Comparison of ENCODE assay signal across 39 cellular contexts in the genomic region with DNA sequence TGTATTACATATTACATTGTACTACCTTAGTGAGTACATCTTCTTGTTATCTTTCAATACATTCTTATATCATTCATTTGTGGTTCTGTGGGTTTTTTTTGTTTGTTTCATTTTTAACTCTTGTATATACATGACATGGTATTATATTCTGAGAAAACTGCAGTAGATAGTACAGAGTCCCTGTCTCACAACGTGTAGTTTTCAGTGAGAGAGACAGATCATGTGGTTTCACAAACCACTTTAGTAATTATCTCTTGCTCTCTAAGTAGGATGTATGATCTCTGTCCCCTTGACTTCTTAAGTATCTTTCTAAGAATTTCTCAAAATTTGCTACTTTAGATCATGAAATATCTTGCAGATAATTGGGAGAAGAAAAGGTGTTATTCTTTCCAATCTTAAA.
"Had no signal": no experiment of that assay in that cellular context is flagged by ENCODE, and none has a peak within 500 bp of the region (broad histone marks: within the 10 kb centered on the region; RNA-seq: fewer than 3 reads in every experiment).

No MANE protein-coding gene starts in this region.

- H3K36me3 ChIP-seq: adrenal gland, ascending aorta, brain microvascular endothelial cell, breast epithelium, cardiac muscle cell had no signal

- FAIRE-seq: astrocyte, bronchial epithelial cell had no signal

- H3K27me3 Mint-ChIP-seq: activated naive CD4-positive, alpha-beta T cell treated with anti-CD3 and anti-CD28 coated beads, Interleukin-2, amount 10 ng/mL, durations not matched to agents 7 days and 5 days; activated naive CD4-positive, alpha-beta T cell treated with anti-CD3 and anti-CD28 coated beads, Interleukin-2, amount 50 U/mL, for 24 hours; activated naive CD8-positive, alpha-beta T cell; activated naive CD8-positive, alpha-beta T cell treated with anti-CD3 and anti-CD28 coated beads for 36 hours; activated naive CD8-positive, alpha-beta T cell treated with anti-CD3 and anti-CD28 coated beads, Interleukin-2, amount 10 ng/mL, durations not matched to agents 7 days and 5 days; activated naive CD8-positive, alpha-beta T cell treated with anti-CD3 and anti-CD28 coated beads, Interleukin-2, amount 50 U/mL, for 24 hours; activated T-cell treated with anti-CD3 and anti-CD28 coated beads, Interleukin-2, amount 50 U/mL, for 24 hours; activated T-helper 17 cell treated with anti-CD3 and anti-CD28 coated beads, Interleukin-2, amount 50 U/mL, for 72 hours; brain; central memory CD8-positive, alpha-beta T cell had no signal

- H3K36me3 Mint-ChIP-seq: activated naive CD4-positive, alpha-beta T cell treated with anti-CD3 and anti-CD28 coated beads, Interleukin-2, amount 10 ng/mL, durations not matched to agents 7 days and 5 days; activated naive CD4-positive, alpha-beta T cell treated with anti-CD3 and anti-CD28 coated beads, Interleukin-2, amount 50 U/mL, for 24 hours; activated naive CD4-positive, alpha-beta T cell treated with anti-CD3 and anti-CD28 coated beads, Interleukin-2, amount 50 U/mL, for 72 hours; activated naive CD8-positive, alpha-beta T cell; activated naive CD8-positive, alpha-beta T cell treated with anti-CD3 and anti-CD28 coated beads for 36 hours; activated naive CD8-positive, alpha-beta T cell treated with anti-CD3 and anti-CD28 coated beads, Interleukin-2, amount 10 ng/mL, durations not matched to agents 7 days and 5 days; brain had no signal

- ATAC-seq: activated naive CD4-positive, alpha-beta T cell treated with anti-CD3 and anti-CD28 coated beads, Interleukin-2, amount 50 U/mL, for 72 hours; activated naive CD8-positive, alpha-beta T cell treated with anti-CD3 and anti-CD28 coated beads, Interleukin-2, amount 50 U/mL, for 24 hours; activated T-cell treated with anti-CD3 and anti-CD28 coated beads, Interleukin-2, amount 50 U/mL, for 4 hours; activated T-cell treated with anti-CD3 and anti-CD28 coated beads, Interleukin-2, amount 50 U/mL, for 72 hours; activated T-helper 17 cell treated with anti-CD3 and anti-CD28 coated beads, Interleukin-2, amount 50 U/mL, for 72 hours; body of pancreas had no signal

- H3K4me1 Mint-ChIP-seq: activated naive CD4-positive, alpha-beta T cell treated with anti-CD3 and anti-CD28 coated beads, Interleukin-2, amount 10 ng/mL, durations not matched to agents 7 days and 5 days; activated naive CD4-positive, alpha-beta T cell treated with anti-CD3 and anti-CD28 coated beads, Interleukin-2, amount 50 U/mL, for 24 hours; activated naive CD8-positive, alpha-beta T cell treated with anti-CD3 and anti-CD28 coated beads for 36 hours; activated naive CD8-positive, alpha-beta T cell treated with anti-CD3 and anti-CD28 coated beads, Interleukin-2, amount 10 ng/mL, durations not matched to agents 7 days and 5 days; activated naive CD8-positive, alpha-beta T cell treated with anti-CD3 and anti-CD28 coated beads, Interleukin-2, amount 50 U/mL, for 24 hours; activated T-helper 17 cell treated with anti-CD3 and anti-CD28 coated beads, Interleukin-2, amount 50 U/mL, for 72 hours; brain; central memory CD8-positive, alpha-beta T cell had no signal

- DNase-seq: activated effector memory CD4-positive, alpha-beta T cell treated with anti-CD3 and anti-CD28 coated beads, Interleukin-2, amount 50 U/mL, for 16 hours; activated effector memory CD4-positive, alpha-beta T cell treated with Interleukin-2 at 50 U/mL for 16 hours; activated gamma-delta T cell; activated gamma-delta T cell treated with Interleukin-2 at 50 U/mL for 16 hours; activated naive CD4-positive, alpha-beta T cell; activated naive CD4-positive, alpha-beta T cell treated with anti-CD3 and anti-CD28 coated beads for 36 hours; activated naive CD4-positive, alpha-beta T cell treated with anti-CD3 and anti-CD28 coated beads, Interleukin-2, amount 10 ng/mL, durations not matched to agents 7 days and 5 days; activated naive CD4-positive, alpha-beta T cell treated with anti-CD3 and anti-CD28 coated beads, Interleukin-2, amount 50 U/mL, for 16 hours; activated naive CD4-positive, alpha-beta T cell treated with Interleukin-2 at 50 U/mL for 16 hours; activated naive CD8-positive, alpha-beta T cell treated with anti-CD3 and anti-CD28 coated beads for 36 hours; activated naive CD8-positive, alpha-beta T cell treated with anti-CD3 and anti-CD28 coated beads, Interleukin-2, amount 10 ng/mL, durations not matched to agents 7 days and 5 days; activated naive CD8-positive, alpha-beta T cell treated with anti-CD3 and anti-CD28 coated beads, Interleukin-2, amount 50 U/mL, for 24 hours; activated T-cell treated with anti-CD3 and anti-CD28 coated beads, Interleukin-2, amount 50 U/mL, for 24 hours; activated T-cell treated with anti-CD3 and anti-CD28 coated beads, Interleukin-2, amount 50 U/mL, for 4 hours; activated T-cell treated with anti-CD3 and anti-CD28 coated beads, Interleukin-2, amount 50 U/mL, for 48 hours; activated T-cell treated with anti-CD3 and anti-CD28 coated beads, Interleukin-2, amount 50 U/mL, for 72 hours; adrenal gland; amniotic stem cell; amygdala; anterior cingulate cortex; aorta; body of pancreas; brain microvascular endothelial cell; caudate nucleus; central memory CD4-positive, alpha-beta T cell; cerebellar nuclear complex had no signal

- H3K9me3 Mint-ChIP-seq: activated naive CD8-positive, alpha-beta T cell treated with anti-CD3 and anti-CD28 coated beads for 36 hours; brain had no signal

- H3K4me3 Mint-ChIP-seq: activated naive CD4-positive, alpha-beta T cell treated with anti-CD3 and anti-CD28 coated beads for 36 hours; activated naive CD4-positive, alpha-beta T cell treated with anti-CD3 and anti-CD28 coated beads, Interleukin-2, amount 10 ng/mL, durations not matched to agents 7 days and 5 days; activated naive CD4-positive, alpha-beta T cell treated with anti-CD3 and anti-CD28 coated beads, Interleukin-2, amount 50 U/mL, for 24 hours; activated naive CD8-positive, alpha-beta T cell; activated naive CD8-positive, alpha-beta T cell treated with anti-CD3 and anti-CD28 coated beads for 36 hours; activated naive CD8-positive, alpha-beta T cell treated with anti-CD3 and anti-CD28 coated beads, Interleukin-2, amount 10 ng/mL, durations not matched to agents 7 days and 5 days; activated naive CD8-positive, alpha-beta T cell treated with anti-CD3 and anti-CD28 coated beads, Interleukin-2, amount 50 U/mL, for 24 hours; activated T-cell treated with anti-CD3 and anti-CD28 coated beads, Interleukin-2, amount 50 U/mL, for 24 hours; activated T-cell treated with anti-CD3 and anti-CD28 coated beads, Interleukin-2, amount 50 U/mL, for 4 hours; activated T-cell treated with anti-CD3 and anti-CD28 coated beads, Interleukin-2, amount 50 U/mL, for 72 hours; activated T-helper 1 cell treated with anti-CD3 and anti-CD28 coated beads, Interleukin-12 subunit alpha, Interleukin-12 subunit beta, Interleukin-2, Interleukin-4 antibody, amounts not matched to agents 30 ng/mL and 10 ng/mL and 1 ng/mL, durations not matched to agents 14 hours and 24 hours and 36 hours; activated T-helper 17 cell treated with anti-CD3 and anti-CD28 coated beads, Interleukin-2, amount 50 U/mL, for 72 hours; brain; central memory CD8-positive, alpha-beta T cell had no signal

- H3K4me1 ChIP-seq: adrenal gland, ascending aorta, body of pancreas, breast epithelium had no signal

- H3K27me3 ChIP-seq: adrenal gland, ascending aorta, body of pancreas, brain microvascular endothelial cell, breast epithelium, cardiac muscle cell had no signal

- H3K27ac Mint-ChIP-seq: activated naive CD4-positive, alpha-beta T cell treated with anti-CD3 and anti-CD28 coated beads for 36 hours; activated naive CD4-positive, alpha-beta T cell treated with anti-CD3 and anti-CD28 coated beads, Interleukin-2, amount 10 ng/mL, durations not matched to agents 7 days and 5 days; activated naive CD4-positive, alpha-beta T cell treated with anti-CD3 and anti-CD28 coated beads, Interleukin-2, amount 50 U/mL, for 24 hours; activated naive CD4-positive, alpha-beta T cell treated with anti-CD3 and anti-CD28 coated beads, Interleukin-2, amount 50 U/mL, for 72 hours; activated naive CD8-positive, alpha-beta T cell; activated naive CD8-positive, alpha-beta T cell treated with anti-CD3 and anti-CD28 coated beads for 36 hours; activated naive CD8-positive, alpha-beta T cell treated with anti-CD3 and anti-CD28 coated beads, Interleukin-2, amount 10 ng/mL, durations not matched to agents 7 days and 5 days; activated naive CD8-positive, alpha-beta T cell treated with anti-CD3 and anti-CD28 coated beads, Interleukin-2, amount 50 U/mL, for 24 hours; activated T-cell treated with anti-CD3 and anti-CD28 coated beads, Interleukin-2, amount 50 U/mL, for 24 hours; activated T-cell treated with anti-CD3 and anti-CD28 coated beads, Interleukin-2, amount 50 U/mL, for 72 hours; activated T-helper 1 cell treated with anti-CD3 and anti-CD28 coated beads, Interleukin-12 subunit alpha, Interleukin-12 subunit beta, Interleukin-2, Interleukin-4 antibody, amounts not matched to agents 30 ng/mL and 10 ng/mL and 1 ng/mL, durations not matched to agents 14 hours and 24 hours and 36 hours; activated T-helper 17 cell treated with anti-CD3 and anti-CD28 coated beads, Interleukin-2, amount 50 U/mL, for 72 hours; activated T-helper 2 cell treated with anti-CD3 and anti-CD28 coated beads, Interferon-gamma antibody, Interleukin-2, Interleukin-4, amounts not matched to agents 10 μg/mL and 5 μg/mL and 100 μg/mL, durations not matched to agents 14 hours and 24 hours and 36 hours; brain had no signal

- H3K9me3 ChIP-seq: adrenal gland, ascending aorta, body of pancreas had no signal

- H3K27ac ChIP-seq: adrenal gland, ascending aorta, body of pancreas, brain microvascular endothelial cell, breast epithelium, cardiac muscle cell had no signal

- H3K4me3 ChIP-seq: adrenal gland, ascending aorta, body of pancreas, breast epithelium, cardiac muscle cell had no signal
